6 cellular contexts compared by ENCODE assay signal in the genomic region with DNA sequence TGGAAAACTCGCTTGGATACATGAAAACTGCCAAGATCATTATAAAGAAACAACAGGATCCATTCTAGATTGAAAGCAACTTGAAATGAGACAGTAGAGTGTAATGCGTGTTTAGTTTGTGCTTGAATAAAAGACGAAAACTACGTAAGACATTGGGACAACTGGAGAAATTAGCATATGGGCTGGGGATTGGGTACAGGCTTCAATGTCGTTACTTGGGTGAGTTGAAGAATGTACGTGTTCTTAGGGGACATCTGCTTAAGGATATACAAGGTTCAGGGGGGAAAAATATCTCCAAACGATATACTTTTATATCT. TPM values are rescaled to one million over a fixed set of nuclear protein-coding genes. Genes with fewer than 3 reads are reported as not detected.
DNase-seq lines count a peak whose midpoint lies in the region; ATAC-seq, FAIRE-seq and TF ChIP-seq lines count a peak whose summit lies in the region.

No MANE protein-coding gene starts in this region.

- peaks cover 25% of the 10 kb centered on the region for H3K4me1 Mint-ChIP-seq in nephron progenitor cell

- peaks cover 86% of the 10 kb centered on the region for H3K36me3 Mint-ChIP-seq in nephron progenitor cell (ENCODE audit: low read depth)

- no peaks in the 10 kb centered on the region for H3K27me3 ChIP-seq in HCT116 (ENCODE audit: insufficient read depth, low read length)
- no peaks in the 10 kb centered on the region for H3K27me3 ChIP-seq in K562 (ENCODE audit: control insufficient read depth in 2 of 2, insufficient read depth in 2 of 2, low read length in 2 of 2)

- H2AFZ ChIP-seq in HCT116 (ENCODE audit: low read depth, low read length, poor library complexity, severe bottlenecking) (no peak overlapping the region), K562 (ENCODE audit: low read depth, low read length) (peak overlapping the region; percentile 96)

- WGBS in K562 (ENCODE audit: insufficient coverage, low coverage, missing lambda C conversion rate) = 7% methylated on average over 7 of the region's 7 CpGs

- H3K9ac ChIP-seq in HCT116 (ENCODE audit: low read length) (no peak overlapping the region), K562 (ENCODE audit: insufficient read depth in 1 of 2, low read depth in 2 of 2, low read length in 2 of 2) (peak overlapping the region in 1 of 2 experiments; percentile 91; a peak in 2 of 4 replicates)

- no peak for TF ChIP-seq RAD21 in HCT116 (IDR thresholded peaks at IDR 0.05; ENCODE audit: low read depth)
- TF ChIP-seq RAD21 in K562 (CRISPR knock-in tag; conservative IDR thresholded peaks at IDR 0.05 in 1 of 2, IDR thresholded peaks at IDR 0.05 in 1 of 2) = no peak

- H3K4me3 Mint-ChIP-seq in nephron progenitor cell = peak overlapping the region; percentile 100

- H3K27me3 Mint-ChIP-seq in nephron progenitor cell (ENCODE audit: low read depth, poor library complexity) = peaks cover 2% of the 10 kb centered on the region

- H3K79me2 ChIP-seq in HCT116 (ENCODE audit: insufficient read depth, low read length) = peaks cover 43% of the 10 kb centered on the region
- peaks cover 40% of the 10 kb centered on the region for H3K79me2 ChIP-seq in K562 (ENCODE audit: control insufficient read depth, insufficient read depth, low read length)

- H3K4me1 ChIP-seq in HCT116 (ENCODE audit: control insufficient read depth in 1 of 2, insufficient read depth in 2 of 2, low read length in 2 of 2) = peaks cover 5 to 15% of the 10 kb centered on the region in 2 experiments; a peak in 3 of 4 replicates
- H3K4me1 ChIP-seq in K562 (replicated peaks in 1 of 2; ENCODE audit: control insufficient read depth in 2 of 2, insufficient read depth in 2 of 2, low read length in 2 of 2) = peaks cover 7 to 15% of the 10 kb centered on the region in 2 experiments; a peak in 4 of 5 replicates

- CTCF ChIA-PET in HCT116 (lab: Charles Lee) = no interaction called here
- CTCF ChIA-PET in K562 (lab: Yijun Ruan, JAX; ENCODE audit: low intra/inter-chr PET ratio) = no interaction called here

- BruUV-seq in HCT116 (replicated peaks; lab: Mats Ljungman, UMichigan) = no TSS peak
- no TSS peak for BruUV-seq in K562 (replicated peaks; lab: Mats Ljungman, UMichigan)

- no peak for FAIRE-seq in K562 (lab: Jason Lieb, UNC)

- no peaks in the 10 kb centered on the region for H4K20me1 ChIP-seq in HCT116 (ENCODE audit: insufficient read depth)
- H4K20me1 ChIP-seq in K562 (replicated peaks; ENCODE audit: control insufficient read depth, insufficient read depth, low read length) = no peaks in the 10 kb centered on the region

- H3K27ac Mint-ChIP-seq in nephron progenitor cell = peak overlapping the region; percentile 60

- TF ChIP-seq CTCF in HCT116 (IDR thresholded peaks at IDR 0.05 in 2 of 3, conservative IDR thresholded peaks at IDR 0.05 in 1 of 3; ENCODE audit: borderline replicate concordance in 1 of 3, insufficient read depth in 1 of 3, low read depth in 2 of 3, low read length in 2 of 3) (no peak), K562 (IDR thresholded peaks at IDR 0.05 in 2 of 3, conservative IDR thresholded peaks at IDR 0.05 in 1 of 3; ENCODE audit: insufficient read depth in 2 of 3, low read depth in 1 of 3, low read length in 3 of 3) (no peak), nephron progenitor cell (IDR thresholded peaks at IDR 0.05) (no peak)

- H3K36me3 ChIP-seq in HCT116 (ENCODE audit: control insufficient read depth in 1 of 2, insufficient read depth in 2 of 2, low read length in 2 of 2) (peaks cover 15 to 41% of the 10 kb centered on the region in 2 experiments), K562 (ENCODE audit: control insufficient read depth, insufficient read depth, low read length) (peaks cover 61% of the 10 kb centered on the region)

- TF ChIP-seq EP300 in K562 (IDR thresholded peaks at IDR 0.05; ENCODE audit: low read length) = no peak

- H3K27ac ChIP-seq in HCT116 (ENCODE audit: low read depth, low read length) (peak overlapping the region; percentile 11; the same call in 1 of the 2 replicates), K562 (ENCODE audit: extremely low read depth, low read depth, low read length) (peak overlapping the region; percentile 98)

- no peaks in the 10 kb centered on the region for H3K9me2 ChIP-seq in HCT116 (ENCODE audit: insufficient read depth)

- peak overlapping the region; percentile 92 to 93 for H3K4me3 ChIP-seq in HCT116 (replicated peaks in 1 of 2; ENCODE audit: low read depth in 1 of 2, low read length in 2 of 2)
- H3K4me3 ChIP-seq in K562 = peak overlapping the region; percentile 98

- intact Hi-C loops in HCT116 (cut with micrococcal nuclease) (loop anchor here (1.0 to 5.0 kb wide), 2 partner anchors 22 to 77 kb away; a partner anchor contains a TSS), K562 (cut with micrococcal nuclease) (loop anchor here (1.0 to 2.0 kb wide), 3 partner anchors 22 to 58 kb away; a partner anchor contains a TSS)

- POLR2A ChIA-PET in HCT116 (lab: Charles Lee) (interaction anchor here (0.6 kb wide), 1 partner anchor 22 kb away, joined by 4 read pairs; a partner anchor contains a TSS), K562 (lab: Yijun Ruan, JAX) (interaction anchor here (0.6 to 4.2 kb wide), 6 partner anchors 8 to 271 kb away, joined by 3 to 27 read pairs (median 4); a partner anchor contains a TSS)

- RAD21 ChIA-PET in HCT116 (lab: Charles Lee; ENCODE audit: low non-redundant PET in 1 of 2, low total read pairs in 2 of 2, uncharacterized antibody in 2 of 2, unreplicated experiment in 2 of 2) = no interaction called here

- TF ChIP-seq POLR2A in HCT116 (IDR thresholded peaks at IDR 0.05; ENCODE audit: borderline replicate concordance, extremely low read depth, insufficient read depth, insufficient read length) = no peak
- no peak for TF ChIP-seq POLR2A in K562 (conservative IDR thresholded peaks at IDR 0.05)

- H3K9me1 ChIP-seq in K562 (ENCODE audit: control insufficient read depth, insufficient read depth, low read length) = no peaks in the 10 kb centered on the region

- no peaks in the 10 kb centered on the region; a peak in 1 of 4 replicates for H3K9me3 ChIP-seq in HCT116 (ENCODE audit: control insufficient read depth in 1 of 2, insufficient read depth in 1 of 2, low read depth in 1 of 2, low read length in 2 of 2)
- H3K9me3 ChIP-seq in K562 (replicated peaks; ENCODE audit: control insufficient read depth, insufficient read depth, low read depth, low read length) = peaks cover 3% of the 10 kb centered on the region

- ATAC-seq in HCT116 = peak; percentile 5
- peak; percentile 53 for ATAC-seq in K562
- no peak for ATAC-seq in HG02623 (IDR thresholded peaks at IDR 0.05; ENCODE audit: unreplicated experiment)

- DNase-seq in HCT116 (ENCODE audit: low read depth, low spot score) = no peak
- peak in 1 of 4 experiments; percentile 58 for DNase-seq in K562 (ENCODE audit: extremely low read depth in 1 of 4, low spot score in 3 of 4)
- DNase-seq in nephron progenitor cell = no peak
- no peak for DNase-seq in NCI-H2081 treated with DMSO at 0.1 percent for 48 hours (lab: John Stamatoyannopoulos, UW)
- DNase-seq in RPMI8226 = no peak

- H3K4me2 ChIP-seq in HCT116 (ENCODE audit: low read length) = peak overlapping the region; percentile 80
- H3K4me2 ChIP-seq in K562 (ENCODE audit: insufficient read depth, low read length) = peak overlapping the region; percentile 99

- peaks cover 8% of the 10 kb centered on the region for H3K9me3 Mint-ChIP-seq in nephron progenitor cell

- in situ Hi-C loops in K562 (cut with MboI) = no loop called here

RNA-seq across cellular contexts. Expression of a gene that starts 0.5 kb away (rescaled TPM):
- total RNA-seq in HCT116 (2021; ENCODE audit: unreplicated experiment) = 28.1 TPM
- polyA plus RNA-seq in HCT116 (2012) = 26.7 and 29.6 TPM in 2 replicates
- 81.2 and 112 TPM in 2 replicates for total RNA-seq in K562 (2011; cell fraction: chromatin; rRNA removed; ENCODE audit: low replicate concordance)
- total RNA-seq in K562 (2011; cell fraction: nucleolus; rRNA removed) = 58.4 and 68.7 TPM in 2 replicates
- total RNA-seq in K562 (2011; cell fraction: nucleoplasm; rRNA removed) = 96.3 and 156 TPM in 2 replicates
- 114 and 130 TPM in 2 replicates for total RNA-seq in K562 (2014; rRNA removed)
- 111 and 114 TPM in 2 replicates for total RNA-seq in K562 (2014; rRNA removed; fragmentation: Illumina TruSeq; extraction: Trizol)
- total RNA-seq in K562 (2015; rRNA removed; fragmentation: Illumina TruSeq; extraction: Trizol) = 123 and 136 TPM in 2 replicates
- total RNA-seq in K562 (2021) = 84.5 and 90.3 TPM in 2 replicates
- 66.9 and 87.6 TPM in 2 replicates for polyA plus RNA-seq in K562 (2011; rRNA removed)
- 48.8 and 49.6 TPM in 2 replicates for polyA plus RNA-seq in K562 (2011; cell fraction: cytosol; rRNA removed)
- 180 and 251 TPM in 2 replicates for polyA plus RNA-seq in K562 (2011; cell fraction: nucleus; rRNA removed)
- 76.9 and 94.1 TPM in 2 replicates for polyA plus RNA-seq in K562 (2012)
- 136 and 153 TPM in 2 replicates for polyA plus RNA-seq in K562 (2014; fragmentation: Illumina TruSeq; extraction: Trizol)
- polyA plus RNA-seq in K562 (2014; fragmentation: Nextera tagmentation; extraction: Ambion mirVana) = 100 to 1,000 TPM; 261 to 299 TPM
- 109 and 119 TPM in 2 replicates for polyA plus RNA-seq in K562 (2014; rRNA removed)
- 61.6 and 69.6 TPM in 2 replicates for polyA minus RNA-seq in K562 (2011; rRNA and poly(A)+ RNA removed)
- polyA minus RNA-seq in K562 (2011; cell fraction: cytosol; rRNA and poly(A)+ RNA removed) = 21.6 and 23.1 TPM in 2 replicates
- polyA minus RNA-seq in K562 (2011; cell fraction: nucleus; rRNA and poly(A)+ RNA removed) = 105 and 140 TPM in 2 replicates

RNA-seq across cellular contexts. Expression of a gene that starts 22.1 kb away (rescaled TPM):
- total RNA-seq in HCT116 (2021; ENCODE audit: unreplicated experiment) (4.6 TPM), K562 (2014; rRNA removed) (2.6 and 3.0 TPM in 2 replicates), K562 (2014; rRNA removed; fragmentation: Illumina TruSeq; extraction: Trizol) (3.0 and 3.1 TPM in 2 replicates), K562 (2015; rRNA removed; fragmentation: Illumina TruSeq; extraction: Trizol) (4.0 and 4.1 TPM in 2 replicates), K562 (2021) (5.3 and 5.4 TPM in 2 replicates)
- 2.4 and 2.9 TPM in 2 replicates for polyA plus RNA-seq in HCT116 (2012)
- total RNA-seq in K562 (2011; cell fraction: chromatin; rRNA removed; ENCODE audit: low replicate concordance) = 8.8 and 18.4 TPM in 2 replicates
- total RNA-seq in K562 (2011; cell fraction: nucleolus; rRNA removed) = 11.1 and 14.3 TPM in 2 replicates
- total RNA-seq in K562 (2011; cell fraction: nucleoplasm; rRNA removed) = 13.6 and 15.6 TPM in 2 replicates
- polyA plus RNA-seq in K562 (2011; rRNA removed) (4.8 and 5.7 TPM in 2 replicates), K562 (2014; fragmentation: Illumina TruSeq; extraction: Trizol) (3.0 and 3.2 TPM in 2 replicates), K562 (2014; fragmentation: Nextera tagmentation; extraction: Ambion mirVana) (1 to 10 TPM in 1 of 2 experiments, under 1 TPM in 1; 0.98 to 1.9 TPM), K562 (2014; rRNA removed) (2.5 and 2.7 TPM in 2 replicates)
- 6.2 TPM in 2 replicates for polyA plus RNA-seq in K562 (2011; cell fraction: cytosol; rRNA removed)
- polyA plus RNA-seq in K562 (2011; cell fraction: nucleus; rRNA removed) = 5.1 and 5.3 TPM in 2 replicates
- polyA plus RNA-seq in K562 (2012) = 1.8 and 2.5 TPM in 2 replicates
- polyA minus RNA-seq in K562 (2011; rRNA and poly(A)+ RNA removed) = 8.5 and 10.1 TPM in 2 replicates
- 3.3 and 4.2 TPM in 2 replicates for polyA minus RNA-seq in K562 (2011; cell fraction: cytosol; rRNA and poly(A)+ RNA removed)
- 4.4 and 6.1 TPM in 2 replicates for polyA minus RNA-seq in K562 (2011; cell fraction: nucleus; rRNA and poly(A)+ RNA removed)

RNA-seq across cellular contexts. Expression of a gene that starts 26.0 kb away (rescaled TPM):
- 6.4 TPM for total RNA-seq in HCT116 (2021; ENCODE audit: unreplicated experiment)
- polyA plus RNA-seq in HCT116 (2012) = 2.6 and 3.4 TPM in 2 replicates
- 22.6 and 25.3 TPM in 2 replicates for total RNA-seq in K562 (2011; cell fraction: chromatin; rRNA removed; ENCODE audit: low replicate concordance)
- total RNA-seq in K562 (2011; cell fraction: nucleolus; rRNA removed) = 15.4 and 17.0 TPM in 2 replicates
- 21.6 and 29.5 TPM in 2 replicates for total RNA-seq in K562 (2011; cell fraction: nucleoplasm; rRNA removed)
- 5.4 and 6.4 TPM in 2 replicates for total RNA-seq in K562 (2014; rRNA removed)
- total RNA-seq in K562 (2014; rRNA removed; fragmentation: Illumina TruSeq; extraction: Trizol) = 5.4 and 5.6 TPM in 2 replicates
- total RNA-seq in K562 (2015; rRNA removed; fragmentation: Illumina TruSeq; extraction: Trizol) = 5.6 and 5.8 TPM in 2 replicates
- total RNA-seq in K562 (2021) = 7.0 and 7.7 TPM in 2 replicates
- 4.7 and 6.4 TPM in 2 replicates for polyA plus RNA-seq in K562 (2011; rRNA removed)
- polyA plus RNA-seq in K562 (2011; cell fraction: cytosol; rRNA removed) = 4.2 and 6.3 TPM in 2 replicates
- polyA plus RNA-seq in K562 (2011; cell fraction: nucleus; rRNA removed) = 12.4 and 13.1 TPM in 2 replicates
- polyA plus RNA-seq in K562 (2012) = 1.3 and 1.5 TPM in 2 replicates
- 3.1 and 3.2 TPM in 2 replicates for polyA plus RNA-seq in K562 (2014; fragmentation: Illumina TruSeq; extraction: Trizol)
- polyA plus RNA-seq in K562 (2014; fragmentation: Nextera tagmentation; extraction: Ambion mirVana) = 1 to 10 TPM in 1 of 2 experiments, under 1 TPM in 1; 0.71 to 1.0 TPM
- 3.7 and 3.8 TPM in 2 replicates for polyA plus RNA-seq in K562 (2014; rRNA removed)
- 10.6 and 11.6 TPM in 2 replicates for polyA minus RNA-seq in K562 (2011; rRNA and poly(A)+ RNA removed)
- 7.4 and 9.4 TPM in 2 replicates for polyA minus RNA-seq in K562 (2011; cell fraction: cytosol; rRNA and poly(A)+ RNA removed)
- polyA minus RNA-seq in K562 (2011; cell fraction: nucleus; rRNA and poly(A)+ RNA removed) = 3.9 and 6.4 TPM in 2 replicates

RNA-seq across cellular contexts. Expression of a gene that starts 48.6 kb away (rescaled TPM):
- total RNA-seq in HCT116 (2021; ENCODE audit: unreplicated experiment) (1.2 TPM), K562 (2014; rRNA removed) (19.8 and 24.6 TPM in 2 replicates), K562 (2014; rRNA removed; fragmentation: Illumina TruSeq; extraction: Trizol) (0.76 and 0.96 TPM in 2 replicates), K562 (2015; rRNA removed; fragmentation: Illumina TruSeq; extraction: Trizol) (3.1 and 3.6 TPM in 2 replicates), K562 (2021) (11.8 and 12.1 TPM in 2 replicates)
- polyA plus RNA-seq in HCT116 (2012) = 0.25 and 0.62 TPM in 2 replicates
- total RNA-seq in K562 (2011; cell fraction: chromatin; rRNA removed; ENCODE audit: low replicate concordance) = 2.7 and 6.5 TPM in 2 replicates
- 3.0 and 4.8 TPM in 2 replicates for total RNA-seq in K562 (2011; cell fraction: nucleolus; rRNA removed)
- 4.9 and 5.3 TPM in 2 replicates for total RNA-seq in K562 (2011; cell fraction: nucleoplasm; rRNA removed)
- polyA plus RNA-seq in K562 (2011; rRNA removed) (2.6 and 5.7 TPM in 2 replicates), K562 (2014; fragmentation: Illumina TruSeq; extraction: Trizol) (0.10 and 1.5 TPM in 2 replicates), K562 (2014; fragmentation: Nextera tagmentation; extraction: Ambion mirVana) (1 to 10 TPM; 1.2 to 2.4 TPM), K562 (2014; rRNA removed) (14.0 and 15.9 TPM in 2 replicates)
- 14.5 and 55.0 TPM in 2 replicates for polyA plus RNA-seq in K562 (2011; cell fraction: cytosol; rRNA removed)
- 4.9 and 5.4 TPM in 2 replicates for polyA plus RNA-seq in K562 (2011; cell fraction: nucleus; rRNA removed)
- polyA plus RNA-seq in K562 (2012) = 12.0 and 15.2 TPM in 2 replicates
- 0.51 and 0.56 TPM in 2 replicates for polyA minus RNA-seq in K562 (2011; rRNA and poly(A)+ RNA removed)
- polyA minus RNA-seq in K562 (2011; cell fraction: cytosol; rRNA and poly(A)+ RNA removed) = 0.48 and 3.5 TPM in 2 replicates
- 1.3 and 1.6 TPM in 2 replicates for polyA minus RNA-seq in K562 (2011; cell fraction: nucleus; rRNA and poly(A)+ RNA removed)

RNA-seq across cellular contexts. Expression of a gene that starts 57.8 kb away (rescaled TPM):
- total RNA-seq in HCT116 (2021; ENCODE audit: unreplicated experiment) = 5.1 TPM
- polyA plus RNA-seq in HCT116 (2012) = 2.1 and 2.2 TPM in 2 replicates
- total RNA-seq in K562 (2011; cell fraction: chromatin; rRNA removed; ENCODE audit: low replicate concordance) = 4.1 and 7.1 TPM in 2 replicates
- 3.7 and 6.0 TPM in 2 replicates for total RNA-seq in K562 (2011; cell fraction: nucleolus; rRNA removed)
- 1.8 and 2.1 TPM in 2 replicates for total RNA-seq in K562 (2011; cell fraction: nucleoplasm; rRNA removed)
- total RNA-seq in K562 (2014; rRNA removed) = 0.45 and 0.98 TPM in 2 replicates
- total RNA-seq in K562 (2014; rRNA removed; fragmentation: Illumina TruSeq; extraction: Trizol) = 0.22 and 0.29 TPM in 2 replicates
- total RNA-seq in K562 (2015; rRNA removed; fragmentation: Illumina TruSeq; extraction: Trizol) = 0.43 and 0.57 TPM in 2 replicates
- total RNA-seq in K562 (2021) = 0.89 and 0.96 TPM in 2 replicates
- polyA plus RNA-seq in K562 (2011; rRNA removed) = 0.96 and 0.98 TPM in 2 replicates
- 0.81 and 2.7 TPM in 2 replicates for polyA plus RNA-seq in K562 (2011; cell fraction: cytosol; rRNA removed)
- polyA plus RNA-seq in K562 (2011; cell fraction: nucleus; rRNA removed) = 3.2 and 8.8 TPM in 2 replicates
- 1.0 and 2.0 TPM in 2 replicates for polyA plus RNA-seq in K562 (2012)
- 0.24 and 0.36 TPM in 2 replicates for polyA plus RNA-seq in K562 (2014; fragmentation: Illumina TruSeq; extraction: Trizol)
- under 1 TPM in 1 of 2 experiments, not detected in 1; 0.06 TPM for polyA plus RNA-seq in K562 (2014; fragmentation: Nextera tagmentation; extraction: Ambion mirVana)
- 0.56 and 0.63 TPM in 2 replicates for polyA plus RNA-seq in K562 (2014; rRNA removed)
- polyA minus RNA-seq in K562 (2011; rRNA and poly(A)+ RNA removed) = 0.74 and 0.93 TPM in 2 replicates
- polyA minus RNA-seq in K562 (2011; cell fraction: cytosol; rRNA and poly(A)+ RNA removed) = 0.57 and 0.82 TPM in 2 replicates
- 1.5 and 2.1 TPM in 2 replicates for polyA minus RNA-seq in K562 (2011; cell fraction: nucleus; rRNA and poly(A)+ RNA removed)
